2 cellular contexts compared by ENCODE assay signal in genomic region chr4:158560284-158560683, GRCh38.
TF ChIP-seq lines count a peak whose summit lies in the region.

No MANE protein-coding gene starts in this region.

TF ChIP-seq in IMR-90, 13 proteins besides CTCF, POLR2A, EP300 and RAD21:
- TF ChIP-seq RFX5 (IDR thresholded peaks at IDR 0.05; ENCODE audit: low read depth, low read length), result no peak
- no peak for TF ChIP-seq MXI1 (IDR thresholded peaks at IDR 0.05; ENCODE audit: borderline replicate concordance, low read depth, low read length)
- TF ChIP-seq BHLHE40 (IDR thresholded peaks at IDR 0.05; ENCODE audit: low read depth, low read length), result no peak
- TF ChIP-seq RCOR1 (IDR thresholded peaks at IDR 0.05; ENCODE audit: insufficient replicate concordance, low read length), result no peak
- TF ChIP-seq FOS (IDR thresholded peaks at IDR 0.05; ENCODE audit: low read depth, low read length), result no peak

TF ChIP-seq in K562, 482 proteins besides CTCF, POLR2A, EP300 and RAD21:
- no peak for TF ChIP-seq SUPT5H (IDR thresholded peaks at IDR 0.05)
- no peak for TF ChIP-seq TSC22D4 (tag; IDR thresholded peaks at IDR 0.05)
- TF ChIP-seq L3MBTL2 (IDR thresholded peaks at IDR 0.05), result 0 out of 2 replicates have a peak, but pooled peaks have one; percentile 27
- no peak for TF ChIP-seq CXXC5 (CRISPR knock-in tag; IDR thresholded peaks at IDR 0.05)
- TF ChIP-seq ZNF212 (CRISPR knock-in tag; IDR thresholded peaks at IDR 0.05), result no peak
- TF ChIP-seq PRPF4 (IDR thresholded peaks at IDR 0.05; ENCODE audit: insufficient read depth, low read depth, low read length, poor library complexity, severe bottlenecking), result no peak
- peak; percentile 58 for TF ChIP-seq MAFG (tag; conservative IDR thresholded peaks at IDR 0.05)
- no peak for TF ChIP-seq MED1 (CRISPR knock-in tag; IDR thresholded peaks at IDR 0.05; ENCODE audit: borderline replicate concordance)
- TF ChIP-seq C11orf30 (IDR thresholded peaks at IDR 0.05; ENCODE audit: low read depth), result peak; percentile 49; the same call in 1 of the 2 replicates
- TF ChIP-seq MEIS2 (IDR thresholded peaks at IDR 0.05; ENCODE audit: partially characterized antibody), result no peak
- no peak for TF ChIP-seq PCBP2 (IDR thresholded peaks at IDR 0.05; ENCODE audit: low read depth, low read length, poor library complexity, severe bottlenecking)
- peak; percentile 55 for TF ChIP-seq ZNF316 (IDR thresholded peaks at IDR 0.05)
- TF ChIP-seq DLX4 (CRISPR knock-in tag; IDR thresholded peaks at IDR 0.05), result no peak
- TF ChIP-seq NFE2 (IDR thresholded peaks at IDR 0.05; ENCODE audit: low read depth), result peak; percentile 48
- no peak for TF ChIP-seq TAL1 (IDR thresholded peaks at IDR 0.05)
- TF ChIP-seq CBFA2T3 (IDR thresholded peaks at IDR 0.05), result no peak
